Comparison of ENCODE assay signal across 28 cellular contexts in the genomic region with DNA sequence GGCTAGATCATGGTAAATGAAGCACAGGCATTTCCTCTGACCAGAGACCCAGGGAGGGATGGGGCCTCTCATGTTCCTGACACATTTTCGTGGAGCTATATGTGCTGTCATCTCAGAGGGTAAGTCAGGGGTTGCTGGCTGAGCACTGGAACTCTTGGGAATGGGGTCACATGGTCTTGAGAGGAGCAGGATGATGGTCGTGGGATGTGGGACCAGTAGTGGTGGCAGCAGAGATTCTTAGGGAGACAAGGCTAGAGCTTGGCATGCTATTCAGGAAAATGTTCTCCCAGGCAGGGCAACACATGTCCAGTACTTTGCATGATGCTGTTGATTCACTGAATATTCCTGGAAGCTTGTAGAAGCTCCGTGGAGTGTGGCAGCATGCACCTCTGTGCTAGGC.
"Had no signal": no experiment of that assay in that cellular context is flagged by ENCODE, and none has a peak within 500 bp of the region (broad histone marks: within the 10 kb centered on the region; RNA-seq: fewer than 3 reads in every experiment).

No MANE protein-coding gene starts in this region.

- DNase-seq: activated CD4-positive, alpha-beta memory T cell treated with anti-CD3 and anti-CD28 coated beads for 36 hours; activated CD4-positive, alpha-beta T cell treated with anti-CD3 and anti-CD28 coated beads for 36 hours; activated CD4-positive, alpha-beta T cell treated with anti-CD3 and anti-CD28 coated beads, Interleukin-2, amount 10 ng/mL, durations not matched to agents 24 days and 14 days; activated CD4-positive, CD25-positive, alpha-beta regulatory T cell; activated CD4-positive, CD25-positive, alpha-beta regulatory T cell treated with anti-CD3 and anti-CD28 coated beads, Interleukin-2, amount 50 U/mL, for 72 hours; activated CD8-positive, alpha-beta memory T cell treated with anti-CD3 and anti-CD28 coated beads, Interleukin-2, amount 50 U/mL, for 4 hours; activated CD8-positive, alpha-beta T cell treated with anti-CD3 and anti-CD28 coated beads, Interleukin-2, amount 10 ng/mL, durations not matched to agents 7 days and 5 days; activated effector memory CD4-positive, alpha-beta T cell treated with anti-CD3 and anti-CD28 coated beads, Interleukin-2, amount 50 U/mL, for 16 hours; activated naive CD4-positive, alpha-beta T cell treated with anti-CD3 and anti-CD28 coated beads for 36 hours; activated naive CD8-positive, alpha-beta T cell treated with anti-CD3 and anti-CD28 coated beads for 36 hours; activated naive CD8-positive, alpha-beta T cell treated with anti-CD3 and anti-CD28 coated beads, Interleukin-2, amount 50 U/mL, for 24 hours; activated T-cell treated with anti-CD3 and anti-CD28 coated beads, Interleukin-2, amount 50 U/mL, for 1 hour; activated T-cell treated with anti-CD3 and anti-CD28 coated beads, Interleukin-2, amount 50 U/mL, for 48 hours; amygdala; aorta; body of pancreas; dorsolateral prefrontal cortex; effector memory CD4-positive, alpha-beta T cell; erythroblast; foreskin keratinocyte; gastrocnemius medialis; glutamatergic neuron; heart left ventricle; T-helper 2 cell had no signal

- H3K9me3 ChIP-seq: adrenal gland, body of pancreas, esophagus muscularis mucosa, gastrocnemius medialis, heart left ventricle had no signal

- H3K27me3 ChIP-seq: adrenal gland, body of pancreas, dorsolateral prefrontal cortex, esophagus muscularis mucosa, foreskin keratinocyte, heart left ventricle had no signal

- H3K27ac ChIP-seq: adrenal gland, body of pancreas, coronary artery, dorsolateral prefrontal cortex, esophagus muscularis mucosa, foreskin keratinocyte, gastrocnemius medialis, heart left ventricle had no signal

- ATAC-seq: activated CD4-positive, alpha-beta T cell treated with anti-CD3 and anti-CD28 coated beads for 36 hours; activated CD8-positive, alpha-beta memory T cell treated with anti-CD3 and anti-CD28 coated beads, Interleukin-2, amount 10 ng/mL, durations not matched to agents 7 days and 5 days; activated CD8-positive, alpha-beta T cell treated with anti-CD3 and anti-CD28 coated beads, Interleukin-2, amount 10 ng/mL, durations not matched to agents 7 days and 5 days; activated naive CD8-positive, alpha-beta T cell treated with anti-CD3 and anti-CD28 coated beads, Interleukin-2, amount 50 U/mL, for 24 hours; body of pancreas; foreskin keratinocyte; gastrocnemius medialis; heart left ventricle had no signal

- H3K4me3 ChIP-seq: adrenal gland, body of pancreas, coronary artery, dorsolateral prefrontal cortex, esophagus muscularis mucosa, gastrocnemius medialis, heart left ventricle had no signal

- H3K4me1 ChIP-seq: adrenal gland, body of pancreas, foreskin keratinocyte, gastrocnemius medialis had no signal

- H3K36me3 ChIP-seq: adrenal gland, esophagus muscularis mucosa, gastrocnemius medialis, heart left ventricle had no signal
